ENCODE assay signal across 8 cellular contexts in genomic region chr21:32612075-32612998, GRCh38. TPM values are rescaled to one million over a fixed set of nuclear protein-coding genes. Genes with fewer than 3 reads are reported as not detected.
DNase-seq lines count a peak whose midpoint lies in the region; ATAC-seq and TF ChIP-seq lines count a peak whose summit lies in the region.

CFAP298 (minus strand) TSS chr21:32612377; CDS start chr21:32612243, 134 bp downstream.

- peak; percentile 65 for DNase-seq in NCI-H1417 treated with DMSO at 0.1 percent for 48 hours (lab: John Stamatoyannopoulos, UW)
- peak; percentile 77 to 93 (median 89) for DNase-seq in T-cell
- DNase-seq in adrenal gland = peak; percentile 81 to 95 (median 91)
- peak; percentile 89 to 92 (median 89) for DNase-seq in heart left ventricle
- peak; percentile 83 to 98 (median 92) for DNase-seq in posterior cingulate gyrus
- peak; percentile 87 to 91 for DNase-seq in upper lobe of left lung

- peak within 1 kb of the TSS; percentile 49 to 93 (median 80) for H3K27ac ChIP-seq in adrenal gland
- peak within 1 kb of the TSS; percentile 80 to 98 (median 93) for H3K27ac ChIP-seq in heart left ventricle
- peak within 1 kb of the TSS; percentile 89 to 93 (median 90) for H3K27ac ChIP-seq in upper lobe of left lung

- peaks cover 14% of the 10 kb centered on the region for H3K36me3 Mint-ChIP-seq in T-cell

- peaks cover 0 to 18% of the 10 kb centered on the region in 2 donors for H3K36me3 ChIP-seq in adrenal gland (replicated peaks in 1 of 2)
- H3K36me3 ChIP-seq in heart left ventricle = peaks cover 0 to 30% (median 25%) of the 10 kb centered on the region in 9 donors
- peaks cover 4 to 22% (median 13%) of the 10 kb centered on the region in 4 donors for H3K36me3 ChIP-seq in upper lobe of left lung

- peak within 1 kb of the TSS; percentile 90 to 95 for H3K27ac Mint-ChIP-seq in T-cell

- H3K4me1 Mint-ChIP-seq in T-cell = peaks cover 0 to 24% (median 20%) of the 10 kb centered on the region in 3 donors

- peaks cover 14 to 20% of the 10 kb centered on the region in 2 donors for H3K4me1 ChIP-seq in adrenal gland (replicated peaks in 1 of 2)
- H3K4me1 ChIP-seq in heart left ventricle = peaks cover 0 to 27% (median 16%) of the 10 kb centered on the region in 12 donors
- peaks cover 10 to 18% (median 12%) of the 10 kb centered on the region in 4 donors for H3K4me1 ChIP-seq in upper lobe of left lung

- ATAC-seq in HG02763 (IDR thresholded peaks at IDR 0.05; ENCODE audit: unreplicated experiment) (peak; percentile 93), T-cell (replicated peaks in 1 of 4) (peak; percentile 80 to 92 (median 86)), heart left ventricle (peak; percentile 93 to 97 (median 95)), upper lobe of left lung (ENCODE audit: low FRiP score in 2 of 2) (peak; percentile 98)

- WGBS in adrenal gland, 4 donors = 0% methylated on average over 56 to 81 of the region's 81 CpGs
- 0% methylated on average over 46 to 81 of the region's 81 CpGs for WGBS in heart left ventricle, 4 donors
- 0 to 1% methylated on average over 30 to 34 of the region's 81 CpGs for WGBS in upper lobe of left lung, 2 donors

- POLR2A ChIA-PET in T-cell (lab: Charles Lee) = interaction anchor here (0.6 to 1.0 kb wide), 4 partner anchors 11 to 217 kb away, joined by 3 to 4 read pairs (median 3); no protein-coding TSS in a partner anchor

- H3K9me3 ChIP-seq in adrenal gland (replicated peaks in 1 of 3) (no peaks in the 10 kb centered on the region), heart left ventricle (no peaks in the 10 kb centered on the region), upper lobe of left lung (no peaks in the 10 kb centered on the region)

- no peaks in the 10 kb centered on the region for H3K9me3 Mint-ChIP-seq in T-cell

- H3K27me3 ChIP-seq in adrenal gland (no peaks in the 10 kb centered on the region), heart left ventricle (no peaks in the 10 kb centered on the region), upper lobe of left lung (no peaks in the 10 kb centered on the region)

- H3K27me3 Mint-ChIP-seq in T-cell = no peaks in the 10 kb centered on the region

- TF ChIP-seq POLR2A in adrenal gland (IDR thresholded peaks at IDR 0.05) = no peak
- TF ChIP-seq POLR2A in heart left ventricle (IDR thresholded peaks at IDR 0.05) = no peak
- peak in 3 of 4 donors; percentile 14 to 49 (median 40) for TF ChIP-seq POLR2A in upper lobe of left lung (IDR thresholded peaks at IDR 0.05)

- H3K4me3 Mint-ChIP-seq in T-cell = peak within 1 kb of the TSS; percentile 91 to 99 (median 97)

- TF ChIP-seq EP300 in upper lobe of left lung (IDR thresholded peaks at IDR 0.05) = peak in 1 of 4 donors; percentile 2

- H3K4me3 ChIP-seq in GM12875 (ENCODE audit: low read depth, low read length) (peak within 1 kb of the TSS; percentile 77), adrenal gland (peak within 1 kb of the TSS; percentile 78 to 96 (median 90)), heart left ventricle (peak within 1 kb of the TSS; percentile 68 to 99 (median 86)), upper lobe of left lung (peak within 1 kb of the TSS; percentile 89 to 92 (median 90))

- intact Hi-C loops in adrenal gland (cut with DNase I) = no loop called here
- intact Hi-C loops in heart left ventricle (cut with DNase I) = loop anchor here in 1 of 10 donors (5.0 kb wide), 1 partner anchor 200 kb away; the partner anchor contains the start of gene EVA1C
- intact Hi-C loops in posterior cingulate gyrus (cut with DNase I) = no loop called here

- TF ChIP-seq CTCF in GM12875 (IDR thresholded peaks at IDR 0.05; ENCODE audit: borderline replicate concordance, insufficient read depth, low read depth, low read length) (no peak), adrenal gland (IDR thresholded peaks at IDR 0.05) (no peak), heart left ventricle (IDR thresholded peaks at IDR 0.05) (no peak), upper lobe of left lung (IDR thresholded peaks at IDR 0.05) (no peak)

- CTCF ChIA-PET in T-cell (lab: Charles Lee) = interaction anchor here in 1 of 2 donors (0.6 to 2.1 kb wide), 5 partner anchors 11 to 218 kb away, joined by 3 to 9 read pairs (median 4); partner anchors contain the start of gene PAXBP1

RNA-seq across cellular contexts. Expression of gene CFAP298, which starts in this region (rescaled TPM):
- 10 to 100 TPM; 19.5 to 36.8 (median 32.1) TPM for total RNA-seq in T-cell
- 10 to 100 TPM; 20.3 to 51.9 (median 34.5) TPM for total RNA-seq in adrenal gland
- 100 to 1,000 TPM in 1 of 3 donors, 10 to 100 TPM in 2; 48.9 to 101 (median 85.9) TPM for polyA plus RNA-seq in adrenal gland
- total RNA-seq in heart left ventricle = 10 to 100 TPM; 14.2 to 26.7 (median 20.8) TPM
- 10 to 100 TPM; 33.7 to 36.0 TPM for polyA plus RNA-seq in heart left ventricle
- total RNA-seq in upper lobe of left lung = 10 to 100 TPM; 22.9 to 47.1 (median 30.4) TPM

Comparison
In these comparisons a context has a peak if more than half of its experiments do, and no peak if none do; other contexts are left out.
1. Peak in every context shown above with its lines: DNase-seq, ATAC-seq, H3K4me3 ChIP-seq and H3K27ac ChIP-seq.
2. POLR2A ChIP-seq: peak in upper lobe of left lung (3 of 4); none in adrenal gland (0 of 2) and heart left ventricle (0 of 2).